7 cellular contexts compared by ENCODE assay signal in the genomic region with DNA sequence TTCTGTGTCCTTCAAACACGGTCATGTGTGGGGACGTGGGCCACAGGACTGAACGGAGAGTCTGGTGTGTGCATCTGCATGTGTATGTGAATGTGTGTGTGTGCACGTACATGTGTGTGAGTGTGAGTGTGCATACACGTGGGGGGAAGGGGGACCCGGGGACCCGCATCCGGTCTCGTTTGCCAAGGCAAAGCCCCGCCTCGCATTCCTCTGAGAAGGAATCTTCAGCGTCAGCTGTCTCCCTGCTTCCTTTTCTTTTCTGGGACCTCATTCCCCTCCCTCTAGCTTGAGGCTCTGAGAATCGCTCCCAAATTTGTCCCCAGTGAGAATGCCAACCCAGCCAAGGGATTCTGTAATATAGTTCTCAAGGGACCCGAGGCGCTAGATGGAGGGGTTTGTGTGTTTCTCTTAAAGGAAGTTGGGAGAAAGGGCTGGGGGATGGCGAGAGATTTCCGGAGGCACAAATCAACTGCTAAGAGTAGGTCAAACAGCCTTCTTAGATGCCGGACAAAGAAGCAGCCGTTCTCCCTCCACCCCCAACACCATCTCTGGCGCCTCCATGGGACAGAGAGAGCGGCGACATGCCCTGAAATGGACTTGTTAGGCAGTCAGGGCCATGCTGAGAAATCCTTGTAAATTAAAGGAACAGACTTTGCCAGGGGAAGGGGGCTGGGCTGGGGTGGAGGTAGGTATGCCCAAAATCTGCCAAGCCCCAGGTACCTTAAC. TPM values are rescaled to one million over a fixed set of nuclear protein-coding genes. Genes with fewer than 3 reads are reported as not detected.
DNase-seq lines count a peak whose midpoint lies in the region; ATAC-seq and TF ChIP-seq lines count a peak whose summit lies in the region.

No MANE protein-coding gene starts in this region.

- H3K4me1 Mint-ChIP-seq in T-helper 1 cell treated with Interleukin-12 subunit alpha and Interleukin-12 subunit beta and Interleukin-4 antibody, amounts not matched to agents 30 μg/mL and 1 μg/mL, for 36 hours (ENCODE audit: low read depth), result peaks cover 84% of the 10 kb centered on the region

- peak overlapping the region; percentile 47 for H3K4me3 ChIP-seq in GM12875 (ENCODE audit: low read depth, low read length)
- peak overlapping the region; percentile 9 to 47 for H3K4me3 ChIP-seq in muscle layer of colon (ENCODE audit: low read depth in 1 of 2, low read length in 2 of 2)
- H3K4me3 ChIP-seq in uterus, result peak overlapping the region; percentile 7 to 15

- intact Hi-C loops in uterus (cut with DNase I; ENCODE audit: low total_unique reads), result loop anchor here (5.0 kb wide), 1 partner anchor 38 kb away; no protein-coding TSS in a partner anchor

- ATAC-seq in HG03432 (IDR thresholded peaks at IDR 0.05; ENCODE audit: unreplicated experiment), result no peak

- H3K4me1 ChIP-seq in muscle layer of colon (ENCODE audit: insufficient read depth, low read length) (peaks cover 91% of the 10 kb centered on the region), uterus (peaks cover 9 to 45% of the 10 kb centered on the region in 2 donors)

- DNase-seq in epithelial cell of prostate (ENCODE audit: low read depth, low spot score) (no peak), uterus (peak in 1 of 2 donors; percentile 50), NCI-H146 treated with DMSO at 0.1 percent for 48 hours (lab: John Stamatoyannopoulos, UW; ENCODE audit: unreplicated experiment) (no peak)

- no peak for TF ChIP-seq POLR2A in uterus (IDR thresholded peaks at IDR 0.05)

- H3K27me3 Mint-ChIP-seq in T-helper 1 cell treated with Interleukin-12 subunit alpha and Interleukin-12 subunit beta and Interleukin-4 antibody, amounts not matched to agents 30 μg/mL and 1 μg/mL, for 36 hours (ENCODE audit: low read depth), result peaks cover 3% of the 10 kb centered on the region

- H3K9ac ChIP-seq in muscle layer of colon (ENCODE audit: low read length), result peak overlapping the region; percentile 35

- peak overlapping the region; percentile 99 for H3K27ac Mint-ChIP-seq in T-helper 1 cell treated with Interleukin-12 subunit alpha and Interleukin-12 subunit beta and Interleukin-4 antibody, amounts not matched to agents 30 μg/mL and 1 μg/mL, for 36 hours

- H3K9me3 Mint-ChIP-seq in T-helper 1 cell treated with Interleukin-12 subunit alpha and Interleukin-12 subunit beta and Interleukin-4 antibody, amounts not matched to agents 30 μg/mL and 1 μg/mL, for 36 hours, result no peaks in the 10 kb centered on the region

- TF ChIP-seq CTCF in GM12875 (IDR thresholded peaks at IDR 0.05; ENCODE audit: borderline replicate concordance, insufficient read depth, low read depth, low read length), result peak; percentile 47
- TF ChIP-seq CTCF in uterus (IDR thresholded peaks at IDR 0.05), result no peak

- peak overlapping the region; percentile 84 for H3K4me3 Mint-ChIP-seq in T-helper 1 cell treated with Interleukin-12 subunit alpha and Interleukin-12 subunit beta and Interleukin-4 antibody, amounts not matched to agents 30 μg/mL and 1 μg/mL, for 36 hours

- H3K9me3 ChIP-seq in muscle layer of colon (ENCODE audit: low read length) (no peaks in the 10 kb centered on the region), uterus (no peaks in the 10 kb centered on the region)

- no peaks in the 10 kb centered on the region for H3K27me3 ChIP-seq in muscle layer of colon (ENCODE audit: control insufficient read depth in 1 of 2, insufficient read depth in 2 of 2, low read length in 2 of 2)
- H3K27me3 ChIP-seq in uterus, result no peaks in the 10 kb centered on the region

- peak overlapping the region; percentile 92 for H3K27ac ChIP-seq in epithelial cell of prostate
- H3K27ac ChIP-seq in muscle layer of colon (ENCODE audit: low read depth, low read length), result peak overlapping the region; percentile 91
- peak overlapping the region; percentile 82 to 92 for H3K27ac ChIP-seq in uterus

- H3K36me3 ChIP-seq in muscle layer of colon (ENCODE audit: insufficient read depth, low read length) (no peaks in the 10 kb centered on the region), uterus (no peaks in the 10 kb centered on the region)

- H3K36me3 Mint-ChIP-seq in T-helper 1 cell treated with Interleukin-12 subunit alpha and Interleukin-12 subunit beta and Interleukin-4 antibody, amounts not matched to agents 30 μg/mL and 1 μg/mL, for 36 hours (ENCODE audit: low read depth), result peaks cover 10% of the 10 kb centered on the region

RNA-seq across cellular contexts. Expression of a gene that starts 6.6 kb away (rescaled TPM):
- 10 to 100 TPM in 1 of 4 donors, 1 to 10 TPM in 3; 4.1 to 19.4 (median 7.3) TPM for total RNA-seq in uterus

RNA-seq across cellular contexts. Expression of a gene that starts 47.5 kb away (rescaled TPM):
- total RNA-seq in uterus, result 10 to 100 TPM in 2 of 4 donors, 1 to 10 TPM in 2; 2.6 to 18.5 (median 10.3) TPM
